In the genomic region with DNA sequence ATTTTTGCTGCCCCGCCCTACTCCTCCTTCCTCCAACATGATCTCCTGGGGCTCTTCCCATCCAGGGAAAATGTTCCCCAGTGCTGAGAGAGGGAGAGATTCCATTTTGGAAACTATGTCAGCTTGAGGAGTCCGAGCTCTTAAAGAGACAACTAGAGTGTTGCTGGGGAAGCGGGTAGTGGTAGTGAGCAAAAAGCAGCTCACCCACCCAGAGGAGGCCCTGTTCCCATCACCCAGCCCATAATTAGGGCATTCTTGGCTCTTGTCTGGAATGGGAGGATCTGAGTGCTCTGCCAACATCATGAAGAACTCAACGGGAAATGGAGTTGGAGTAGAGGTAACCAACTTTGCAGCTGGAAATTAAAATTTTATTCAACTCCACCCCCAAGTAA, we compare ENCODE assay signal across 8 cellular contexts. TPM values are rescaled to one million over a fixed set of nuclear protein-coding genes. Genes with fewer than 3 reads are reported as not detected.
DNase-seq lines count a peak whose midpoint lies in the region; ATAC-seq and TF ChIP-seq lines count a peak whose summit lies in the region.

No MANE protein-coding gene starts in this region.

- BruUV-seq in MCF 10A (replicated peaks; lab: Mats Ljungman, UMichigan), result no TSS peak

- peak overlapping the region; percentile 30 to 66; a peak in 3 of 4 replicates for H3K27ac ChIP-seq in SK-N-SH (ENCODE audit: low read depth in 2 of 2, low read length in 1 of 2)
- H3K27ac ChIP-seq in mesenchymal stem cell (ENCODE audit: low read length, poor library complexity, severe bottlenecking), result peak overlapping the region; percentile 26
- peak overlapping the region; percentile 71 for H3K27ac ChIP-seq in thymus (ENCODE audit: low read depth)

- no peak for ATAC-seq in SK-N-SH treated with all-trans-retinoic acid at 6 μM for 48 hours
- no peak for ATAC-seq in HG03039 (IDR thresholded peaks at IDR 0.05; ENCODE audit: unreplicated experiment)

- H3K36me3 ChIP-seq in SK-N-SH (replicated peaks in 1 of 2; ENCODE audit: control insufficient read depth in 1 of 2, insufficient read depth in 2 of 2, low read length in 1 of 2) (no peaks in the 10 kb centered on the region), mesenchymal stem cell (ENCODE audit: control insufficient read depth in 1 of 2, insufficient read depth in 2 of 2, low read depth in 1 of 2, low read length in 2 of 2) (no peaks in the 10 kb centered on the region), thymus (ENCODE audit: control insufficient read depth, insufficient read depth) (no peaks in the 10 kb centered on the region)

- no peak for TF ChIP-seq RAD21 in SK-N-SH (IDR thresholded peaks at IDR 0.05; ENCODE audit: low read length)

- peaks cover 48% of the 10 kb centered on the region for H3F3A ChIP-seq in SK-N-SH (replicated peaks; ENCODE audit: insufficient read depth)

- peak overlapping the region; percentile 76 for H4K8ac ChIP-seq in mesenchymal stem cell (ENCODE audit: low read length)

- H3K79me1 ChIP-seq in mesenchymal stem cell (replicated peaks; ENCODE audit: low read length, poor library complexity, severe bottlenecking), result peaks cover 2% of the 10 kb centered on the region

- no peak overlapping the region for H3K4me3 ChIP-seq in SK-N-SH (ENCODE audit: low read depth in 2 of 2, low read length in 1 of 2)
- peak overlapping the region in 1 of 2 experiments; percentile 71 for H3K4me3 ChIP-seq in mesenchymal stem cell (ENCODE audit: insufficient read depth in 1 of 2, low read depth in 1 of 2, low read length in 2 of 2)
- no peak overlapping the region for H3K4me3 ChIP-seq in thymus (ENCODE audit: low read length)

- peak overlapping the region; percentile 74 for H3K4me3 Mint-ChIP-seq in MCF 10A (ENCODE audit: unreplicated experiment)

- no peaks in the 10 kb centered on the region for H3K9me3 ChIP-seq in SK-N-SH
- no peaks in the 10 kb centered on the region for H3K9me3 ChIP-seq in mesenchymal stem cell (ENCODE audit: control insufficient read depth, low read length)
- H3K9me3 ChIP-seq in thymus (ENCODE audit: control insufficient read depth), result no peaks in the 10 kb centered on the region

- no peaks in the 10 kb centered on the region for H3K36me3 Mint-ChIP-seq in MCF 10A (ENCODE audit: insufficient read depth, unreplicated experiment)

- TF ChIP-seq CTCF in SK-N-SH (IDR thresholded peaks at IDR 0.05) (no peak), MCF 10A (IDR thresholded peaks at IDR 0.05; ENCODE audit: unreplicated experiment) (no peak)

- H2BK15ac ChIP-seq in mesenchymal stem cell (ENCODE audit: low read depth, poor library complexity, severe bottlenecking), result no peak overlapping the region

- peak overlapping the region; percentile 76 for H2BK120ac ChIP-seq in mesenchymal stem cell (ENCODE audit: low read depth, low read length)

- no peaks in the 10 kb centered on the region for H4K20me1 ChIP-seq in SK-N-SH (ENCODE audit: insufficient read depth)

- no peaks in the 10 kb centered on the region for H3K27me3 Mint-ChIP-seq in MCF 10A (ENCODE audit: insufficient read depth, unreplicated experiment)

- peak overlapping the region; percentile 7 to 11 for H3K18ac ChIP-seq in mesenchymal stem cell (ENCODE audit: low read depth in 1 of 2, low read length in 2 of 2)

- H3K4me1 ChIP-seq in SK-N-SH (ENCODE audit: control insufficient read depth in 1 of 2, insufficient read depth in 2 of 2, low read depth in 1 of 2, low read length in 1 of 2) (peaks cover 37 to 41% of the 10 kb centered on the region in 2 experiments), mesenchymal stem cell (ENCODE audit: control insufficient read depth, insufficient read depth, low read depth, low read length) (peaks cover 31% of the 10 kb centered on the region), thymus (ENCODE audit: control insufficient read depth, insufficient read depth, low read length) (peaks cover 40% of the 10 kb centered on the region)

- H3K79me2 ChIP-seq in SK-N-SH (ENCODE audit: insufficient read depth), result no peaks in the 10 kb centered on the region

- peak overlapping the region in 1 of 2 experiments; percentile 89 for H3K4ac ChIP-seq in mesenchymal stem cell (ENCODE audit: low read depth in 1 of 2, low read length in 2 of 2)

- H3K9me2 ChIP-seq in SK-N-SH, result no peaks in the 10 kb centered on the region

- H2AFZ ChIP-seq in SK-N-SH (ENCODE audit: low read depth) (peak overlapping the region; percentile 59; the same call in 1 of the 2 replicates), mesenchymal stem cell (ENCODE audit: low read depth, low read length) (no peak overlapping the region)

- H3K23ac ChIP-seq in mesenchymal stem cell (ENCODE audit: low read length in 2 of 2), result no peak overlapping the region

- CTCF ChIA-PET in SK-N-SH (lab: Yijun Ruan, JAX), result interaction anchor here (0.9 to 6.5 kb wide), 41 partner anchors 9 to 183 kb away, joined by 3 to 100 read pairs (median 8); a partner anchor contains a TSS
- CTCF ChIA-PET in MCF 10A (lab: Yijun Ruan, JAX), result interaction anchor here (0.5 to 6.5 kb wide), 42 partner anchors 8 to 1264 kb away, joined by 3 to 86 read pairs (median 6); a partner anchor contains a TSS

- POLR2A ChIA-PET in SK-N-SH (lab: Yijun Ruan, JAX) (interaction anchor here (0.5 to 5.0 kb wide), 13 partner anchors 10 to 132 kb away, joined by 3 to 25 read pairs (median 5); a partner anchor contains a TSS), MCF 10A (lab: Yijun Ruan, JAX) (interaction anchor here (0.7 to 9.5 kb wide), 32 partner anchors 8 to 239 kb away, joined by 3 to 340 read pairs (median 10); a partner anchor contains a TSS)

- intact Hi-C loops in MCF 10A (cut with micrococcal nuclease), result loop anchor here (1.0 to 5.0 kb wide), 4 partner anchors 49 to 178 kb away; no protein-coding TSS in a partner anchor

- no peaks in the 10 kb centered on the region for H3K9me3 Mint-ChIP-seq in MCF 10A (ENCODE audit: unreplicated experiment)

- H3K14ac ChIP-seq in mesenchymal stem cell (ENCODE audit: low read length in 2 of 2), result no peak overlapping the region

- peak overlapping the region; percentile 78 for H3K27ac Mint-ChIP-seq in MCF 10A (ENCODE audit: low read depth, unreplicated experiment)

- H3K27me3 ChIP-seq in SK-N-SH (ENCODE audit: insufficient read depth) (no peaks in the 10 kb centered on the region), mesenchymal stem cell (ENCODE audit: control insufficient read depth in 1 of 2, insufficient read depth in 1 of 2, low read length in 2 of 2) (no peaks in the 10 kb centered on the region), thymus (ENCODE audit: control insufficient read depth, insufficient read depth) (no peaks in the 10 kb centered on the region)

- H3K4me1 Mint-ChIP-seq in MCF 10A (ENCODE audit: insufficient read depth, unreplicated experiment), result peaks cover 42% of the 10 kb centered on the region

- peak overlapping the region; percentile 73 for H2AK5ac ChIP-seq in mesenchymal stem cell (ENCODE audit: low read length, severe bottlenecking)

- 78% methylated on average over 4 of the region's 4 CpGs for WGBS in SK-N-SH (ENCODE audit: low lambda C conversion rate)
- WGBS in mesenchymal stem cell, result 86% methylated on average over 2 of the region's 4 CpGs
- WGBS in thymus, result 87% methylated on average over 4 of the region's 4 CpGs

- peak overlapping the region; percentile 75; the same call in 1 of the 2 replicates for H3K4me2 ChIP-seq in SK-N-SH
- H3K4me2 ChIP-seq in mesenchymal stem cell (ENCODE audit: low read length, poor library complexity, severe bottlenecking), result no peak overlapping the region

- H2BK5ac ChIP-seq in mesenchymal stem cell (ENCODE audit: low read depth, low read length, poor library complexity, severe bottlenecking), result no peak overlapping the region

- TF ChIP-seq EP300 in SK-N-SH (IDR thresholded peaks at IDR 0.05; ENCODE audit: borderline replicate concordance in 1 of 2, low read depth in 1 of 2, low read length in 1 of 2), result no peak

- H3K9ac ChIP-seq in SK-N-SH, result no peak overlapping the region
- peak overlapping the region; percentile 85 for H3K9ac ChIP-seq in mesenchymal stem cell (ENCODE audit: low read length)

- peak overlapping the region; percentile 49 to 93 for H2BK12ac ChIP-seq in mesenchymal stem cell (ENCODE audit: low read length in 2 of 2)

- DNase-seq in SK-N-SH (no peak), MCF 10A (ENCODE audit: unreplicated experiment) (no peak), mesenchymal stem cell (no peak), NOMO-1 treated with DMSO at 0.1 percent for 48 hours (lab: John Stamatoyannopoulos, UW; ENCODE audit: unreplicated experiment) (no peak)
- no peak for DNase-seq in stimulated activated CD4-positive, alpha-beta T cell treated with anti-CD3 and anti-CD28 coated beads, Interleukin-4, amount 100 ng/mL, for 24 hours

- H4K91ac ChIP-seq in mesenchymal stem cell (ENCODE audit: low read length), result peak overlapping the region; percentile 78

RNA-seq across cellular contexts. Expression of a gene that starts 9.1 kb away (rescaled TPM):
- polyA plus RNA-seq in SK-N-SH (2012; rRNA removed) (30.2 and 39.8 TPM in 2 replicates), thymus (126 TPM)
- 32.5 and 37.5 TPM in 2 replicates for polyA plus RNA-seq in SK-N-SH (2012; cell fraction: cytosol; rRNA removed)
- 55.2 and 97.3 TPM in 2 replicates for polyA plus RNA-seq in SK-N-SH (2012; cell fraction: nucleus; rRNA removed)
- 59.8 and 62.2 TPM in 2 replicates for total RNA-seq in MCF 10A (2022)
- polyA plus RNA-seq in mesenchymal stem cell (2013, experiment 1 of 2), result 67.5 TPM
- polyA plus RNA-seq in mesenchymal stem cell (2013, experiment 2 of 2), result 66.9 TPM

RNA-seq across cellular contexts. Expression of a gene that starts 12.3 kb away (rescaled TPM):
- polyA plus RNA-seq in SK-N-SH (2012; rRNA removed) (2.1 and 6.5 TPM in 2 replicates), thymus (3.2 TPM)
- 3.9 and 6.0 TPM in 2 replicates for polyA plus RNA-seq in SK-N-SH (2012; cell fraction: cytosol; rRNA removed)
- polyA plus RNA-seq in SK-N-SH (2012; cell fraction: nucleus; rRNA removed), result 16.9 and 17.9 TPM in 2 replicates
- total RNA-seq in MCF 10A (2022), result 7.5 and 8.8 TPM in 2 replicates
- polyA plus RNA-seq in mesenchymal stem cell (2013, experiment 1 of 2), result 6.1 TPM
- 5.5 TPM for polyA plus RNA-seq in mesenchymal stem cell (2013, experiment 2 of 2)

RNA-seq across cellular contexts. Expression of a gene that starts 27.6 kb away (rescaled TPM):
- polyA plus RNA-seq in SK-N-SH (2012; rRNA removed) (28.0 and 30.4 TPM in 2 replicates), thymus (38.3 TPM)
- 20.8 and 21.3 TPM in 2 replicates for polyA plus RNA-seq in SK-N-SH (2012; cell fraction: cytosol; rRNA removed)
- polyA plus RNA-seq in SK-N-SH (2012; cell fraction: nucleus; rRNA removed), result 74.7 and 122 TPM in 2 replicates
- 73.5 and 78.3 TPM in 2 replicates for total RNA-seq in MCF 10A (2022)
- 35.8 TPM for polyA plus RNA-seq in mesenchymal stem cell (2013, experiment 1 of 2)
- 33.7 TPM for polyA plus RNA-seq in mesenchymal stem cell (2013, experiment 2 of 2)

RNA-seq across cellular contexts. Expression of a gene that starts 49.9 kb away (rescaled TPM):
- polyA plus RNA-seq in SK-N-SH (2012; rRNA removed) (20.1 and 23.1 TPM in 2 replicates), thymus (14.3 TPM)
- polyA plus RNA-seq in SK-N-SH (2012; cell fraction: cytosol; rRNA removed), result 13.0 and 18.1 TPM in 2 replicates
- 13.7 and 14.4 TPM in 2 replicates for polyA plus RNA-seq in SK-N-SH (2012; cell fraction: nucleus; rRNA removed)
- total RNA-seq in MCF 10A (2022), result 5.5 and 6.4 TPM in 2 replicates
- polyA plus RNA-seq in mesenchymal stem cell (2013, experiment 1 of 2), result 24.1 TPM
- 23.2 TPM for polyA plus RNA-seq in mesenchymal stem cell (2013, experiment 2 of 2)

RNA-seq across cellular contexts. Expression of a gene that starts 58.5 kb away (rescaled TPM):
- polyA plus RNA-seq in SK-N-SH (2012; rRNA removed), result 62.8 and 64.5 TPM in 2 replicates
- polyA plus RNA-seq in SK-N-SH (2012; cell fraction: cytosol; rRNA removed), result 32.9 and 39.9 TPM in 2 replicates
- polyA plus RNA-seq in SK-N-SH (2012; cell fraction: nucleus; rRNA removed), result 178 and 231 TPM in 2 replicates
- 66.6 and 88.5 TPM in 2 replicates for total RNA-seq in MCF 10A (2022)
- 35.2 TPM for polyA plus RNA-seq in mesenchymal stem cell (2013, experiment 1 of 2)
- 35.4 TPM for polyA plus RNA-seq in mesenchymal stem cell (2013, experiment 2 of 2)
- 49.5 TPM for polyA plus RNA-seq in thymus
